Comparison of ENCODE assay signal across 13 cellular contexts in genomic region chr18:70420151-70420898, GRCh38.
DNase-seq lines count a peak whose midpoint lies in the region; ATAC-seq, FAIRE-seq and TF ChIP-seq lines count a peak whose summit lies in the region.
"Had no signal": no experiment of that assay in that cellular context is flagged by ENCODE, and none has a peak within 500 bp of the region (broad histone marks: within the 10 kb centered on the region; RNA-seq: fewer than 3 reads in every experiment).

No MANE protein-coding gene starts in this region.

- peaks cover 37% of the 10 kb centered on the region for H3K4me1 Mint-ChIP-seq in mesothelial cell of epicardium
- H3K4me1 Mint-ChIP-seq in nephron progenitor cell, result peaks cover 60% of the 10 kb centered on the region

- H3K79me2 ChIP-seq in ACC112 (ENCODE audit: control insufficient read depth, insufficient read depth, low read length, unreplicated experiment), result no peaks in the 10 kb centered on the region

- H3K4me1 ChIP-seq in ACC112 (ENCODE audit: control insufficient read depth, insufficient read depth, low read length, unreplicated experiment), result peaks cover 51% of the 10 kb centered on the region
- H3K4me1 ChIP-seq in gastroesophageal sphincter, result peaks cover 9 to 32% (median 9%) of the 10 kb centered on the region in 3 donors

- no peaks in the 10 kb centered on the region for H3K36me3 ChIP-seq in ACC112 (ENCODE audit: insufficient read depth, low read length)
- H3K36me3 ChIP-seq in gastroesophageal sphincter, result no peaks in the 10 kb centered on the region

- H3K4me3 Mint-ChIP-seq in mesothelial cell of epicardium (no peak overlapping the region), nephron progenitor cell (no peak overlapping the region)
- H3K4me3 Mint-ChIP-seq: endodermal cell; naive thymus-derived CD8-positive, alpha-beta T cell; T-helper 1 cell treated with Interleukin-12 subunit alpha and Interleukin-12 subunit beta and Interleukin-4 antibody, amounts not matched to agents 30 μg/mL and 1 μg/mL, for 36 hours had no signal

- H3K9me3 Mint-ChIP-seq in mesothelial cell of epicardium, result no peaks in the 10 kb centered on the region
- H3K9me3 Mint-ChIP-seq in nephron progenitor cell, result no peaks in the 10 kb centered on the region
- H3K9me3 Mint-ChIP-seq: endodermal cell; naive thymus-derived CD8-positive, alpha-beta T cell; T-helper 1 cell treated with Interleukin-12 subunit alpha and Interleukin-12 subunit beta and Interleukin-4 antibody, amounts not matched to agents 30 μg/mL and 1 μg/mL, for 36 hours had no signal

- no peaks in the 10 kb centered on the region for H3K9me3 ChIP-seq in gastroesophageal sphincter

- peak overlapping the region; percentile 18; the same call in 1 of the 2 replicates for H3K4me3 ChIP-seq in ACC112 (ENCODE audit: low read depth, low read length)
- no peak overlapping the region for H3K4me3 ChIP-seq in fibroblast of the aortic adventitia (ENCODE audit: low read depth, low read length)
- H3K4me3 ChIP-seq in gastroesophageal sphincter, result no peak overlapping the region

- no peaks in the 10 kb centered on the region for H3K36me3 Mint-ChIP-seq in mesothelial cell of epicardium
- no peaks in the 10 kb centered on the region for H3K36me3 Mint-ChIP-seq in nephron progenitor cell (ENCODE audit: low read depth)
- H3K36me3 Mint-ChIP-seq: naive thymus-derived CD8-positive, alpha-beta T cell had no signal

- H3K27ac Mint-ChIP-seq in mesothelial cell of epicardium, result no peak overlapping the region
- H3K27ac Mint-ChIP-seq in nephron progenitor cell, result no peak overlapping the region
- H3K27ac Mint-ChIP-seq: endodermal cell; naive thymus-derived CD8-positive, alpha-beta T cell; T-helper 1 cell treated with Interleukin-12 subunit alpha and Interleukin-12 subunit beta and Interleukin-4 antibody, amounts not matched to agents 30 μg/mL and 1 μg/mL, for 36 hours had no signal

- H2AFZ ChIP-seq in ACC112 (ENCODE audit: low read length, unreplicated experiment), result peak overlapping the region; percentile 16

- no peak for TF ChIP-seq EP300 in gastroesophageal sphincter (IDR thresholded peaks at IDR 0.05)

- no peak for TF ChIP-seq POLR2A in gastroesophageal sphincter (IDR thresholded peaks at IDR 0.05)

- no peaks in the 10 kb centered on the region for H3K27me3 ChIP-seq in ACC112 (ENCODE audit: insufficient read depth, low read length)
- no peaks in the 10 kb centered on the region for H3K27me3 ChIP-seq in gastroesophageal sphincter

- DNase-seq in HT1080 (ENCODE audit: low read depth) (peak; percentile 23), fibroblast of the aortic adventitia (ENCODE audit: low read depth) (peak; percentile 87), mesothelial cell of epicardium (ENCODE audit: low spot score in 2 of 2, unreplicated experiment in 2 of 2) (no peak), nephron progenitor cell (no peak), midbrain (lab: John Stamatoyannopoulos, UW) (no peak)
- DNase-seq: endodermal cell; naive thymus-derived CD8-positive, alpha-beta T cell; NCI-H69; stimulated activated CD4-positive, alpha-beta T cell treated with anti-CD3 and anti-CD28 coated beads, Interleukin-15, amount 100 ng/mL, for 24 hours had no signal

- H3K27me3 Mint-ChIP-seq in mesothelial cell of epicardium (ENCODE audit: low read depth) (peaks cover 5% of the 10 kb centered on the region), nephron progenitor cell (ENCODE audit: low read depth, poor library complexity) (no peaks in the 10 kb centered on the region)

- FAIRE-seq in TTC549 (lab: Jason Lieb, UNC), result peak; percentile 84

- ATAC-seq in gastroesophageal sphincter, result no peak
- ATAC-seq: naive thymus-derived CD8-positive, alpha-beta T cell had no signal

- 72 to 75% methylated on average over 4 of the region's 4 CpGs for WGBS in gastroesophageal sphincter (ENCODE audit: low coverage in 1 of 2), 2 donors

- H3K27ac ChIP-seq in ACC112 (ENCODE audit: low read depth, low read length), result peak overlapping the region; percentile 98
- H3K27ac ChIP-seq in gastroesophageal sphincter, result no peak overlapping the region

- TF ChIP-seq CTCF in fibroblast of the aortic adventitia (IDR thresholded peaks at IDR 0.05; ENCODE audit: insufficient read depth, low read length), result no peak
- no peak for TF ChIP-seq CTCF in mesothelial cell of epicardium (IDR thresholded peaks at IDR 0.05; ENCODE audit: unreplicated experiment)
- no peak for TF ChIP-seq CTCF in nephron progenitor cell (IDR thresholded peaks at IDR 0.05)
- no peak for TF ChIP-seq CTCF in gastroesophageal sphincter (IDR thresholded peaks at IDR 0.05)

Comparison
In these comparisons a context has a peak if more than half of its experiments do, and no peak if none do; other contexts are left out.
1. DNase-seq: peak in HT1080 (single experiment) and fibroblast of the aortic adventitia (single experiment); none in mesothelial cell of epicardium (0 of 2), nephron progenitor cell (single experiment) and midbrain (single experiment).